Comparison of ENCODE assay signal across 18 cellular contexts in the genomic region with DNA sequence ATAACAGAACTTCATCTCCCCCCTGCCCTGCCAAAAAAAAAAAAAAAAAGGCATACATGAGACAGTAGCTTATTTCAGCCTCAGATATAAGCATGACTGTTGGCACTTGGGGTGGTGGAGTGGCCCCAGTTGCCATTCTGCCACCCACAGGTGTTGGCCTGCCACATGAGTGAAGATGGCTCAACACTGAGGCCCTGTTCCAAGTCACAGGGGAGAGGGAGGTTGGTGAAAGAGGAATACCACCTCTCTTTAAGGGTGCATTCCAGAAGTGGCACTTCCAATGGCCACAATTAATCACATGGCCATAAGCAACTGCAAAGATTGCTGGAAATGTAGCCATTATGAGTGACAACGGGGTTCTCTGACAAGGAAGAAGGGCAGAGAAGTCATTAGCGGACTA.
A peak's percentile ranks its signal among the peaks of the same experiment; 100 is the strongest.
DNase-seq lines count a peak whose midpoint lies in the region; ATAC-seq, FAIRE-seq and TF ChIP-seq lines count a peak whose summit lies in the region.
"Had no signal": no experiment of that assay in that cellular context is flagged by ENCODE, and none has a peak within 500 bp of the region (broad histone marks: within the 10 kb centered on the region; RNA-seq: fewer than 3 reads in every experiment).

No MANE protein-coding gene starts in this region.

- intact Hi-C loops in activated CD8-positive, alpha-beta T cell treated with anti-CD3 and anti-CD28 coated beads for 36 hours (cut with micrococcal nuclease) = no loop called here
- intact Hi-C loops in natural killer cell (cut with micrococcal nuclease) = no loop called here

- no peak overlapping the region for H3K4me3 Mint-ChIP-seq in activated CD8-positive, alpha-beta T cell treated with anti-CD3 and anti-CD28 coated beads for 36 hours
- H3K4me3 Mint-ChIP-seq in activated CD8-positive, alpha-beta T cell treated with anti-CD3 and anti-CD28 coated beads, Interleukin-2, amount 10 ng/mL, durations not matched to agents 7 days and 5 days = no peak overlapping the region
- H3K4me3 Mint-ChIP-seq in stimulated activated memory B cell treated with anti-CD40 and anti-IgM and Interleukin-4, amounts not matched to agents 10 μg/mL and 1 μg/mL and 100 μg/mL, for 72 hours = no peak overlapping the region
- H3K4me3 Mint-ChIP-seq in type B pancreatic cell (no peak overlapping the region), natural killer cell (no peak overlapping the region)
- H3K4me3 Mint-ChIP-seq: mesothelial cell of epicardium, neural crest cell had no signal

- H3K4me1 ChIP-seq in H1 (replicated peaks in 1 of 4; ENCODE audit: control insufficient read depth in 3 of 4, insufficient read depth in 4 of 4, low read length in 3 of 4) = no peaks in the 10 kb centered on the region
- H3K4me1 ChIP-seq: upper lobe of right lung had no signal

- POLR2A ChIA-PET in activated CD8-positive, alpha-beta T cell treated with anti-CD3 and anti-CD28 coated beads for 36 hours (lab: Charles Lee) = interaction anchor here (0.6 kb wide), 2 partner anchors 112 to 252 kb away, joined by 3 to 5 read pairs; no protein-coding TSS in a partner anchor
- POLR2A ChIA-PET in activated CD8-positive, alpha-beta T cell treated with anti-CD3 and anti-CD28 coated beads, Interleukin-2, amount 10 ng/mL, durations not matched to agents 7 days and 5 days (lab: Charles Lee) = no interaction called here
- POLR2A ChIA-PET in H1 (lab: Charles Lee; ENCODE audit: partially characterized antibody) = no interaction called here

- 100% methylated on average over 2 of the region's 2 CpGs; no CpG with 5 or more reads in 1 of the 2 experiments for WGBS in H1 (ENCODE audit: extremely low coverage in 1 of 2, insufficient coverage in 1 of 2, insufficient read length in 1 of 2, insufficient replicate concordance in 2 of 2, low coverage in 1 of 2, low lambda C conversion rate in 2 of 2, missing lambda C conversion rate in 1 of 2), 2 experiments

- no peak overlapping the region for H4K5ac ChIP-seq in H1 (ENCODE audit: insufficient read length, low read depth, low read length)

- peak overlapping the region; percentile 52; the same call in 1 of the 2 replicates for H2AFZ ChIP-seq in H1 (ENCODE audit: low read length)

- no peak for TF ChIP-seq POLR2A in H1 (IDR thresholded peaks at IDR 0.05; ENCODE audit: control extremely low read depth in 1 of 2, low read depth in 2 of 2, low read length in 2 of 2)

- FAIRE-seq in H1 (lab: Jason Lieb, UNC) = no peak

- peaks cover 14% of the 10 kb centered on the region for H3K4me1 Mint-ChIP-seq in activated CD8-positive, alpha-beta T cell treated with anti-CD3 and anti-CD28 coated beads for 36 hours (ENCODE audit: low read depth)
- peaks cover 6% of the 10 kb centered on the region for H3K4me1 Mint-ChIP-seq in activated CD8-positive, alpha-beta T cell treated with anti-CD3 and anti-CD28 coated beads, Interleukin-2, amount 10 ng/mL, durations not matched to agents 7 days and 5 days (ENCODE audit: low read depth)
- H3K4me1 Mint-ChIP-seq in stimulated activated memory B cell treated with anti-CD40 and anti-IgM and Interleukin-4, amounts not matched to agents 10 μg/mL and 1 μg/mL and 100 μg/mL, for 72 hours = peaks cover 15% of the 10 kb centered on the region
- H3K4me1 Mint-ChIP-seq in type B pancreatic cell (ENCODE audit: unreplicated experiment) (no peaks in the 10 kb centered on the region), natural killer cell (no peaks in the 10 kb centered on the region)
- H3K4me1 Mint-ChIP-seq: neural crest cell had no signal

- no peak overlapping the region for H2BK5ac ChIP-seq in H1 (ENCODE audit: low read depth, low read length)

- DNase-seq in activated CD8-positive, alpha-beta T cell treated with anti-CD3 and anti-CD28 coated beads for 36 hours = peak; percentile 57
- no peak for DNase-seq in activated CD8-positive, alpha-beta T cell treated with anti-CD3 and anti-CD28 coated beads, Interleukin-2, amount 10 ng/mL, durations not matched to agents 7 days and 5 days
- DNase-seq in activated CD4-positive, alpha-beta T cell treated with anti-CD3 and anti-CD28 coated beads, Interleukin-2, amount 50 U/mL, for 24 hours (ENCODE audit: low read depth in 1 of 2, low spot score in 1 of 2) = peak; percentile 3 to 15
- DNase-seq in H1 (ENCODE audit: low read depth in 1 of 2, low spot score in 2 of 2) (no peak), type B pancreatic cell (ENCODE audit: extremely low spot score, unreplicated experiment) (no peak), COR-L47 (lab: John Stamatoyannopoulos, UW) (no peak), natural killer cell (no peak)
- DNase-seq: amygdala, hippocampal formation, kidney glomerular epithelial cell, NCI-H187 treated with DMSO at 0.1 percent for 48 hours, NCI-H524 treated with DMSO at 0.1 percent for 48 hours, PC-3, upper lobe of right lung had no signal

- peak overlapping the region; percentile 26; the same call in 1 of the 2 replicates for H2BK15ac ChIP-seq in H1 (ENCODE audit: low read length)

- peak overlapping the region; percentile 10 for H3K4ac ChIP-seq in H1 (replicated peaks; ENCODE audit: insufficient read length, low read depth, low read length)

- H3K79me2 ChIP-seq in H1 (ENCODE audit: control insufficient read depth in 1 of 2, insufficient read depth in 2 of 2, low read length in 2 of 2) = no peaks in the 10 kb centered on the region

- H3K27me3 Mint-ChIP-seq in activated CD8-positive, alpha-beta T cell treated with anti-CD3 and anti-CD28 coated beads for 36 hours = no peaks in the 10 kb centered on the region
- no peaks in the 10 kb centered on the region for H3K27me3 Mint-ChIP-seq in activated CD8-positive, alpha-beta T cell treated with anti-CD3 and anti-CD28 coated beads, Interleukin-2, amount 10 ng/mL, durations not matched to agents 7 days and 5 days (ENCODE audit: low read depth)
- no peaks in the 10 kb centered on the region for H3K27me3 Mint-ChIP-seq in stimulated activated memory B cell treated with anti-CD40 and anti-IgM and Interleukin-4, amounts not matched to agents 10 μg/mL and 1 μg/mL and 100 μg/mL, for 72 hours
- H3K27me3 Mint-ChIP-seq in type B pancreatic cell (no peaks in the 10 kb centered on the region), natural killer cell (ENCODE audit: low read depth in 2 of 2) (peaks cover 0 to 3% of the 10 kb centered on the region in 2 donors)
- H3K27me3 Mint-ChIP-seq: CD4-positive, CD25-positive, alpha-beta regulatory T cell had no signal

- no peak overlapping the region for H3K4me3 ChIP-seq in H1 (ENCODE audit: extremely low read depth in 1 of 4, insufficient read depth in 2 of 4, low read depth in 3 of 4, low read length in 4 of 4)
- H3K4me3 ChIP-seq: upper lobe of right lung had no signal

- no peak overlapping the region for H3K9ac ChIP-seq in H1 (replicated peaks in 1 of 4; ENCODE audit: extremely low read depth in 1 of 4, low read depth in 3 of 4, low read length in 3 of 4)

- peak; percentile 53 for ATAC-seq in activated CD8-positive, alpha-beta T cell treated with anti-CD3 and anti-CD28 coated beads for 36 hours
- ATAC-seq in activated CD8-positive, alpha-beta T cell treated with anti-CD3 and anti-CD28 coated beads, Interleukin-2, amount 10 ng/mL, durations not matched to agents 7 days and 5 days = no peak
- ATAC-seq in stimulated activated memory B cell treated with anti-CD40 and anti-IgM and Interleukin-4, amounts not matched to agents 10 μg/mL and 1 μg/mL and 100 μg/mL, for 72 hours = peak; percentile 55
- ATAC-seq in natural killer cell = no peak
- ATAC-seq: PC-3, upper lobe of right lung had no signal

- no peak overlapping the region for H4K8ac ChIP-seq in H1 (ENCODE audit: extremely low read depth, insufficient read depth, low read length)

- CTCF ChIA-PET in activated CD8-positive, alpha-beta T cell treated with anti-CD3 and anti-CD28 coated beads for 36 hours (lab: Charles Lee) = no interaction called here
- CTCF ChIA-PET in activated CD8-positive, alpha-beta T cell treated with anti-CD3 and anti-CD28 coated beads, Interleukin-2, amount 10 ng/mL, durations not matched to agents 7 days and 5 days (lab: Charles Lee) = no interaction called here
- CTCF ChIA-PET in H1 (lab: Charles Lee; ENCODE audit: partially characterized antibody) = interaction anchor here (0.6 kb wide), 1 partner anchor 107 kb away, joined by 3 read pairs; no protein-coding TSS in a partner anchor

- no peak for TF ChIP-seq CTCF in activated CD8-positive, alpha-beta T cell treated with anti-CD3 and anti-CD28 coated beads for 36 hours (IDR thresholded peaks at IDR 0.05)
- TF ChIP-seq CTCF in H1 (IDR thresholded peaks at IDR 0.05; ENCODE audit: control extremely low read depth in 1 of 3, insufficient read depth in 1 of 3, low read depth in 1 of 3, low read length in 3 of 3) = no peak
- TF ChIP-seq CTCF in type B pancreatic cell (conservative IDR thresholded peaks at IDR 0.05) = no peak
- no peak for TF ChIP-seq CTCF in natural killer cell (IDR thresholded peaks at IDR 0.05)

- peak overlapping the region; percentile 92 for H3K27ac Mint-ChIP-seq in activated CD8-positive, alpha-beta T cell treated with anti-CD3 and anti-CD28 coated beads for 36 hours
- no peak overlapping the region for H3K27ac Mint-ChIP-seq in activated CD8-positive, alpha-beta T cell treated with anti-CD3 and anti-CD28 coated beads, Interleukin-2, amount 10 ng/mL, durations not matched to agents 7 days and 5 days
- peak overlapping the region; percentile 49 for H3K27ac Mint-ChIP-seq in stimulated activated memory B cell treated with anti-CD40 and anti-IgM and Interleukin-4, amounts not matched to agents 10 μg/mL and 1 μg/mL and 100 μg/mL, for 72 hours
- H3K27ac Mint-ChIP-seq in type B pancreatic cell = no peak overlapping the region
- no peak overlapping the region for H3K27ac Mint-ChIP-seq in natural killer cell
- H3K27ac Mint-ChIP-seq: mesothelial cell of epicardium had no signal

- no peak overlapping the region for H3K18ac ChIP-seq in H1 (ENCODE audit: extremely low read depth, low read length)

- H3K23ac ChIP-seq in H1 (ENCODE audit: insufficient read length) = no peak overlapping the region

- H3K36me3 ChIP-seq in H1 (ENCODE audit: control insufficient read depth in 2 of 4, insufficient read depth in 4 of 4, low read length in 3 of 4) = no peaks in the 10 kb centered on the region
- H3K36me3 ChIP-seq: upper lobe of right lung had no signal

- no peak overlapping the region for H3K14ac ChIP-seq in H1 (ENCODE audit: insufficient read length)

- H3K27ac ChIP-seq in H1 (ENCODE audit: low read depth, low read length) = no peak overlapping the region
- H3K27ac ChIP-seq: upper lobe of right lung had no signal

- H3K4me2 ChIP-seq in H1 (ENCODE audit: insufficient read depth in 1 of 2, low read depth in 2 of 2, low read length in 2 of 2) = no peak overlapping the region

- no peaks in the 10 kb centered on the region for H3K9me3 ChIP-seq in H1 (ENCODE audit: insufficient read depth in 2 of 2, low read depth in 1 of 2, low read length in 1 of 2)
- H3K9me3 ChIP-seq: upper lobe of right lung had no signal

- TF ChIP-seq RAD21 in H1 (IDR thresholded peaks at IDR 0.05 in 1 of 2, conservative IDR thresholded peaks at IDR 0.05 in 1 of 2; ENCODE audit: low read depth in 2 of 2, low read length in 2 of 2) = no peak

- H3K27me3 ChIP-seq in H1 (replicated peaks in 1 of 4; ENCODE audit: control insufficient read depth in 3 of 4, extremely low read depth in 1 of 4, insufficient read depth in 3 of 4, low read length in 3 of 4) = no peaks in the 10 kb centered on the region
- H3K27me3 ChIP-seq: upper lobe of right lung had no signal

- H2BK120ac ChIP-seq in H1 (replicated peaks; ENCODE audit: low read depth, low read length) = no peak overlapping the region

- H2BK12ac ChIP-seq in H1 (ENCODE audit: low read depth, low read length) = peak overlapping the region; percentile 35; the same call in 1 of the 2 replicates

- TF ChIP-seq EP300 in H1 (IDR thresholded peaks at IDR 0.05; ENCODE audit: borderline replicate concordance in 1 of 2, low read depth in 2 of 2, low read length in 2 of 2) = no peak

- H3K36me3 Mint-ChIP-seq in activated CD8-positive, alpha-beta T cell treated with anti-CD3 and anti-CD28 coated beads for 36 hours (ENCODE audit: low read depth) = no peaks in the 10 kb centered on the region
- no peaks in the 10 kb centered on the region for H3K36me3 Mint-ChIP-seq in activated CD8-positive, alpha-beta T cell treated with anti-CD3 and anti-CD28 coated beads, Interleukin-2, amount 10 ng/mL, durations not matched to agents 7 days and 5 days (ENCODE audit: low read depth)
- no peaks in the 10 kb centered on the region for H3K36me3 Mint-ChIP-seq in stimulated activated memory B cell treated with anti-CD40 and anti-IgM and Interleukin-4, amounts not matched to agents 10 μg/mL and 1 μg/mL and 100 μg/mL, for 72 hours
- H3K36me3 Mint-ChIP-seq in type B pancreatic cell (no peaks in the 10 kb centered on the region), natural killer cell (no peaks in the 10 kb centered on the region)
- H3K36me3 Mint-ChIP-seq: CD4-positive, CD25-positive, alpha-beta regulatory T cell; mesothelial cell of epicardium had no signal

- no peak overlapping the region for H3K56ac ChIP-seq in H1 (replicated peaks; ENCODE audit: insufficient read length, low read depth, low read length)

- no peaks in the 10 kb centered on the region for H3K9me3 Mint-ChIP-seq in activated CD8-positive, alpha-beta T cell treated with anti-CD3 and anti-CD28 coated beads for 36 hours
- no peaks in the 10 kb centered on the region for H3K9me3 Mint-ChIP-seq in activated CD8-positive, alpha-beta T cell treated with anti-CD3 and anti-CD28 coated beads, Interleukin-2, amount 10 ng/mL, durations not matched to agents 7 days and 5 days (ENCODE audit: insufficient read depth)
- H3K9me3 Mint-ChIP-seq in stimulated activated memory B cell treated with anti-CD40 and anti-IgM and Interleukin-4, amounts not matched to agents 10 μg/mL and 1 μg/mL and 100 μg/mL, for 72 hours = peaks cover 6% of the 10 kb centered on the region
- H3K9me3 Mint-ChIP-seq in type B pancreatic cell (no peaks in the 10 kb centered on the region), natural killer cell (no peaks in the 10 kb centered on the region)
- H3K9me3 Mint-ChIP-seq: mesothelial cell of epicardium, neural crest cell had no signal

- no peak overlapping the region for H4K91ac ChIP-seq in H1 (replicated peaks; ENCODE audit: insufficient read length, low read length)

- peak overlapping the region; percentile 76; the same call in 1 of the 2 replicates for H2AK5ac ChIP-seq in H1 (ENCODE audit: low read depth, low read length)

- no peaks in the 10 kb centered on the region for H3K23me2 ChIP-seq in H1 (ENCODE audit: low read depth, low read length)

- H2BK20ac ChIP-seq in H1 (ENCODE audit: low read length) = peak overlapping the region; percentile 50; the same call in 1 of the 2 replicates

- H4K20me1 ChIP-seq in H1 (replicated peaks in 1 of 2; ENCODE audit: control insufficient read depth in 1 of 2, insufficient read depth in 2 of 2, low read length in 2 of 2) = no peaks in the 10 kb centered on the region

- no peaks in the 10 kb centered on the region for H3K79me1 ChIP-seq in H1 (ENCODE audit: low read depth, low read length)

Comparison
In these comparisons a context has a peak if more than half of its experiments do, and no peak if none do; other contexts are left out.
1. ATAC-seq: peak in activated CD8-positive, alpha-beta T cell treated with anti-CD3 and anti-CD28 coated beads for 36 hours (single experiment) and stimulated activated memory B cell treated with anti-CD40 and anti-IgM and Interleukin-4, amounts not matched to agents 10 μg/mL and 1 μg/mL and 100 μg/mL, for 72 hours (single experiment); none in activated CD8-positive, alpha-beta T cell treated with anti-CD3 and anti-CD28 coated beads, Interleukin-2, amount 10 ng/mL, durations not matched to agents 7 days and 5 days (single experiment) and natural killer cell (0 of 3).
2. DNase-seq: peak in activated CD8-positive, alpha-beta T cell treated with anti-CD3 and anti-CD28 coated beads for 36 hours (single experiment) and activated CD4-positive, alpha-beta T cell treated with anti-CD3 and anti-CD28 coated beads, Interleukin-2, amount 50 U/mL, for 24 hours (2 of 2); none in activated CD8-positive, alpha-beta T cell treated with anti-CD3 and anti-CD28 coated beads, Interleukin-2, amount 10 ng/mL, durations not matched to agents 7 days and 5 days (single experiment), H1 (0 of 2), type B pancreatic cell (single experiment), COR-L47 (single experiment) and natural killer cell (single experiment).
3. H3K27ac Mint-ChIP-seq: peak in activated CD8-positive, alpha-beta T cell treated with anti-CD3 and anti-CD28 coated beads for 36 hours (single experiment) and stimulated activated memory B cell treated with anti-CD40 and anti-IgM and Interleukin-4, amounts not matched to agents 10 μg/mL and 1 μg/mL and 100 μg/mL, for 72 hours (single experiment); none in activated CD8-positive, alpha-beta T cell treated with anti-CD3 and anti-CD28 coated beads, Interleukin-2, amount 10 ng/mL, durations not matched to agents 7 days and 5 days (single experiment), type B pancreatic cell (single experiment) and natural killer cell (0 of 2).